Comparison of ENCODE assay signal across 8 cellular contexts in the genomic region with DNA sequence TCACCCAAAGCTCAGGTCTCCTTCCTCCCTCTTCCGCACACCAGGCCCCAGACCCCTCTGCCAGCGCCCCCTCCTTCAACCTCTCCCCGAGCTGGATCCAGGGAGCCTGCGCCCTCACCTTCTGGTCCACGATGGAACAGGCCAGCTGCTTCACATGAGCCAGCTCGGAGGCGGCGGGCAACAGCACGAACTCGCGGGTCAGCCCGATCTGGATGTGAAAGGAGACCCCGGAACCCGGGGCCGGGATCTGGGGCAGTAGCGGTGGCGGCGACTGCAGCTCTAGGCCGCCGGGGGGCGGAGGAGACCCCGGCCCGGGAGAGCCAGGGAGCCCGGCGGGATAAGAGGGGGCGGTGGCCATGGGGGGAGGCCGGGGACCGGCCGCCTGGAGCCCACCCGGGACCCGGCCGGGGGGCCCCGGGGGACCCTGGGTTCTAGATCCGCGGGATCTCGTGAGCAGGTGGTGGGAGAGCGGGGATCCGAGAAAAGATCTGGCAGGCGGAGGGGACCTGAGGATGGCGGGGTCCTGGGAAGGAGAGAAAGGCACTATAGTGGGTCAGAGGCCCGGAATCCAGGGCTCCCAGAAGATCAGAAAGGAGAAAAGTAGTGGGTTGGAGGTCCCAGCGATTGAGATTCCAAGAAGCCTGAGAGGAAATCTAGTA. TPM values are rescaled to one million over a fixed set of nuclear protein-coding genes. Genes with fewer than 3 reads are reported as not detected.
DNase-seq lines count a peak whose midpoint lies in the region; ATAC-seq and TF ChIP-seq lines count a peak whose summit lies in the region.

No MANE protein-coding gene starts in this region.

- H3K36me3 Mint-ChIP-seq in activated naive CD4-positive, alpha-beta T cell treated with anti-CD3 and anti-CD28 coated beads, Interleukin-2, amount 50 U/mL, for 72 hours: peaks cover 14 to 18% of the 10 kb centered on the region in 2 donors
- H3K36me3 Mint-ChIP-seq in stimulated activated naive CD8-positive, alpha-beta T cell treated with anti-CD3 and anti-CD28 coated beads, Interleukin-15, Interleukin-2, amounts not matched to agents 100 ng/mL and 50 ng/mL, for 24 hours (ENCODE audit: low read depth): peaks cover 18% of the 10 kb centered on the region

- peak overlapping the region; percentile 97 to 98 for H3K27ac Mint-ChIP-seq in activated naive CD4-positive, alpha-beta T cell treated with anti-CD3 and anti-CD28 coated beads, Interleukin-2, amount 50 U/mL, for 72 hours
- H3K27ac Mint-ChIP-seq in stimulated activated naive CD8-positive, alpha-beta T cell treated with anti-CD3 and anti-CD28 coated beads, Interleukin-15, Interleukin-2, amounts not matched to agents 100 ng/mL and 50 ng/mL, for 24 hours: peak overlapping the region; percentile 89

- peaks cover 42% of the 10 kb centered on the region for H3K4me1 Mint-ChIP-seq in stimulated activated naive CD8-positive, alpha-beta T cell treated with anti-CD3 and anti-CD28 coated beads, Interleukin-15, Interleukin-2, amounts not matched to agents 100 ng/mL and 50 ng/mL, for 24 hours (ENCODE audit: low read depth)

- ATAC-seq in activated naive CD4-positive, alpha-beta T cell treated with anti-CD3 and anti-CD28 coated beads, Interleukin-2, amount 50 U/mL, for 72 hours: no peak
- no peak for ATAC-seq in HG03196 (IDR thresholded peaks at IDR 0.05; ENCODE audit: unreplicated experiment)

- H3K4me3 ChIP-seq in AG04449 (ENCODE audit: low read depth, low read length): peak overlapping the region; percentile 78

- H3K27me3 Mint-ChIP-seq in stimulated activated naive CD8-positive, alpha-beta T cell treated with anti-CD3 and anti-CD28 coated beads, Interleukin-15, Interleukin-2, amounts not matched to agents 100 ng/mL and 50 ng/mL, for 24 hours: no peaks in the 10 kb centered on the region

- H3K4me3 Mint-ChIP-seq in stimulated activated naive CD8-positive, alpha-beta T cell treated with anti-CD3 and anti-CD28 coated beads, Interleukin-15, Interleukin-2, amounts not matched to agents 100 ng/mL and 50 ng/mL, for 24 hours: peak overlapping the region; percentile 92

- POLR2A ChIA-PET in AG04449 (lab: Yijun Ruan, JAX): no interaction called here

- H3K9me3 Mint-ChIP-seq in activated naive CD4-positive, alpha-beta T cell treated with anti-CD3 and anti-CD28 coated beads, Interleukin-2, amount 50 U/mL, for 72 hours: no peaks in the 10 kb centered on the region
- H3K9me3 Mint-ChIP-seq in stimulated activated naive CD8-positive, alpha-beta T cell treated with anti-CD3 and anti-CD28 coated beads, Interleukin-15, Interleukin-2, amounts not matched to agents 100 ng/mL and 50 ng/mL, for 24 hours: no peaks in the 10 kb centered on the region

- TF ChIP-seq CTCF in AG04449 (IDR thresholded peaks at IDR 0.05; ENCODE audit: insufficient read depth, low read length, missing control alignments): no peak
- TF ChIP-seq CTCF in GM20000 (IDR thresholded peaks at IDR 0.05; ENCODE audit: extremely low read depth, missing control alignments): no peak

- CTCF ChIA-PET in AG04449 (lab: Yijun Ruan, JAX): interaction anchor here (0.8 to 5.7 kb wide), 6 partner anchors 12 to 124 kb away, joined by 3 to 116 read pairs (median 11); no protein-coding TSS in a partner anchor

- DNase-seq in AG04449 (ENCODE audit: low read depth, low spot score): no peak
- DNase-seq in HT-29 (ENCODE audit: low spot score): peak; percentile 56
- DNase-seq in activated naive CD4-positive, alpha-beta T cell treated with anti-CD3 and anti-CD28 coated beads, Interleukin-2, amount 50 U/mL, for 72 hours (ENCODE audit: low spot score in 2 of 2): peak in 1 of 2 donors; percentile 39
- DNase-seq in iPS-NIHi7 (ENCODE audit: extremely low spot score): peak; percentile 52
- DNase-seq in cortex of kidney (lab: John Stamatoyannopoulos, UW): no peak
- no peak for DNase-seq in GM20000 (ENCODE audit: low spot score)

RNA-seq across cellular contexts. Expression of a gene that starts 0.8 kb away (rescaled TPM):
- total RNA-seq in HT-29 (2014; rRNA removed; shearing (Covaris generic)): 76.0 and 83.3 TPM in 2 replicates
- total RNA-seq in activated naive CD4-positive, alpha-beta T cell treated with anti-CD3 and anti-CD28 coated beads, Interleukin-2, amount 50 U/mL, for 72 hours: 100 to 1,000 TPM in 1 of 2 donors, 10 to 100 TPM in 1; 76.8 to 129 TPM

RNA-seq across cellular contexts. Expression of a gene that starts 29.7 kb away (rescaled TPM):
- total RNA-seq in HT-29 (2014; rRNA removed; shearing (Covaris generic)): 30.7 and 30.8 TPM in 2 replicates
- total RNA-seq in activated naive CD4-positive, alpha-beta T cell treated with anti-CD3 and anti-CD28 coated beads, Interleukin-2, amount 50 U/mL, for 72 hours: 1 to 10 TPM; 2.8 to 9.7 TPM

RNA-seq across cellular contexts. Expression of a gene that starts 30.1 kb away (rescaled TPM):
- 229 and 268 TPM in 2 replicates for total RNA-seq in HT-29 (2014; rRNA removed; shearing (Covaris generic))
- 100 to 1,000 TPM in 1 of 2 donors, 10 to 100 TPM in 1; 67.3 to 117 TPM for total RNA-seq in activated naive CD4-positive, alpha-beta T cell treated with anti-CD3 and anti-CD28 coated beads, Interleukin-2, amount 50 U/mL, for 72 hours

RNA-seq across cellular contexts. Expression of a gene that starts 55.2 kb away (rescaled TPM):
- 0.29 and 0.38 TPM in 2 replicates for total RNA-seq in HT-29 (2014; rRNA removed; shearing (Covaris generic))
- total RNA-seq in activated naive CD4-positive, alpha-beta T cell treated with anti-CD3 and anti-CD28 coated beads, Interleukin-2, amount 50 U/mL, for 72 hours: 10 to 100 TPM in 1 of 2 donors, 1 to 10 TPM in 1; 1.9 to 25.9 TPM

Comparison
In these comparisons a context has a peak if more than half of its experiments do, and no peak if none do; other contexts are left out.
1. DNase-seq: peak in HT-29 (single experiment) and iPS-NIHi7 (single experiment); none in AG04449 (single experiment), cortex of kidney (single experiment) and GM20000 (single experiment).